Comparison of ENCODE assay signal across 12 cellular contexts in genomic region chr6:30780642-30780920, GRCh38. TPM values are rescaled to one million over a fixed set of nuclear protein-coding genes. Genes with fewer than 3 reads are reported as not detected.
DNase-seq lines count a peak whose midpoint lies in the region; ATAC-seq and TF ChIP-seq lines count a peak whose summit lies in the region.
"Had no signal": no experiment of that assay in that cellular context is flagged by ENCODE, and none has a peak within 500 bp of the region (broad histone marks: within the 10 kb centered on the region; RNA-seq: fewer than 3 reads in every experiment).

No MANE protein-coding gene starts in this region.

- H3K4me3 ChIP-seq in muscle layer of duodenum (ENCODE audit: low read depth in 1 of 2, low read length in 2 of 2): no peak overlapping the region
- no peak overlapping the region for H3K4me3 ChIP-seq in transverse colon
- H3K4me3 ChIP-seq: GM12878 had no signal

- ATAC-seq in HG02759 (IDR thresholded peaks at IDR 0.05; ENCODE audit: unreplicated experiment): no peak
- ATAC-seq: activated T-cell treated with anti-CD3 and anti-CD28 coated beads, Interleukin-2, amount 50 U/mL, for 4 hours; GM12878 had no signal

- peaks cover 0 to 14% of the 10 kb centered on the region in 2 donors for H3K36me3 ChIP-seq in muscle layer of duodenum (ENCODE audit: control insufficient read depth in 1 of 2, insufficient read depth in 2 of 2, low read length in 2 of 2)
- no peaks in the 10 kb centered on the region for H3K36me3 ChIP-seq in transverse colon
- H3K36me3 ChIP-seq: WERI-Rb-1 had no signal

- H3K4me1 ChIP-seq in muscle layer of duodenum (ENCODE audit: control insufficient read depth in 1 of 2, insufficient read depth in 2 of 2, low read length in 2 of 2): peaks cover 20 to 23% of the 10 kb centered on the region in 2 donors
- peaks cover 25 to 67% (median 54%) of the 10 kb centered on the region in 4 donors for H3K4me1 ChIP-seq in transverse colon

- no peaks in the 10 kb centered on the region for H3K9me3 Mint-ChIP-seq in activated naive CD4-positive, alpha-beta T cell treated with anti-CD3 and anti-CD28 coated beads, Interleukin-2, amount 50 U/mL, for 24 hours
- H3K9me3 Mint-ChIP-seq in activated naive CD4-positive, alpha-beta T cell treated with anti-CD3 and anti-CD28 coated beads, Interleukin-2, amount 10 ng/mL, durations not matched to agents 7 days and 5 days: no peaks in the 10 kb centered on the region
- H3K9me3 Mint-ChIP-seq in brain: peaks cover 3 to 17% (median 12%) of the 10 kb centered on the region in 5 experiments

- intact Hi-C loops in transverse colon (cut with DNase I; ENCODE audit: low total_unique reads): no loop called here

- H3K27me3 ChIP-seq in muscle layer of duodenum (ENCODE audit: low read depth, low read length): no peaks in the 10 kb centered on the region
- no peaks in the 10 kb centered on the region for H3K27me3 ChIP-seq in transverse colon

- CTCF ChIA-PET in activated naive CD4-positive, alpha-beta T cell treated with anti-CD3 and anti-CD28 coated beads, Interleukin-2, amount 10 ng/mL, durations not matched to agents 7 days and 5 days (lab: Charles Lee): no interaction called here

- H3K4me3 Mint-ChIP-seq in activated naive CD4-positive, alpha-beta T cell treated with anti-CD3 and anti-CD28 coated beads, Interleukin-2, amount 50 U/mL, for 24 hours: no peak overlapping the region
- H3K4me3 Mint-ChIP-seq in activated naive CD4-positive, alpha-beta T cell treated with anti-CD3 and anti-CD28 coated beads, Interleukin-2, amount 10 ng/mL, durations not matched to agents 7 days and 5 days: no peak overlapping the region
- H3K4me3 Mint-ChIP-seq in brain: peak overlapping the region in 3 of 5 experiments; percentile 35 to 56 (median 46)
- H3K4me3 Mint-ChIP-seq: activated T-cell treated with anti-CD3 and anti-CD28 coated beads, Interleukin-2, amount 50 U/mL, for 4 hours had no signal

- H3K27ac ChIP-seq in muscle layer of duodenum (ENCODE audit: low read length) (peak overlapping the region; percentile 69), transverse colon (peak overlapping the region; percentile 86 to 93 (median 90))
- H3K27ac ChIP-seq: WERI-Rb-1 had no signal

- no peaks in the 10 kb centered on the region for H3K36me3 Mint-ChIP-seq in activated naive CD4-positive, alpha-beta T cell treated with anti-CD3 and anti-CD28 coated beads, Interleukin-2, amount 50 U/mL, for 24 hours
- peaks cover 5% of the 10 kb centered on the region for H3K36me3 Mint-ChIP-seq in activated naive CD4-positive, alpha-beta T cell treated with anti-CD3 and anti-CD28 coated beads, Interleukin-2, amount 10 ng/mL, durations not matched to agents 7 days and 5 days
- no peaks in the 10 kb centered on the region for H3K36me3 Mint-ChIP-seq in brain

- no peak for DNase-seq in activated naive CD4-positive, alpha-beta T cell treated with anti-CD3 and anti-CD28 coated beads, Interleukin-2, amount 10 ng/mL, durations not matched to agents 7 days and 5 days
- no peak for DNase-seq in transverse colon
- no peak for DNase-seq in DMS79 (lab: John Stamatoyannopoulos, UW)
- no peak for DNase-seq in stimulated activated CD4-positive, alpha-beta T cell treated with anti-CD3 and anti-CD28 coated beads, Interleukin-2, amount 100 ng/mL, for 48 hours
- DNase-seq: activated T-cell treated with anti-CD3 and anti-CD28 coated beads, Interleukin-2, amount 50 U/mL, for 4 hours; retina; WERI-Rb-1 had no signal

- no peaks in the 10 kb centered on the region for H3K27me3 Mint-ChIP-seq in activated naive CD4-positive, alpha-beta T cell treated with anti-CD3 and anti-CD28 coated beads, Interleukin-2, amount 50 U/mL, for 24 hours
- peaks cover 20% of the 10 kb centered on the region for H3K27me3 Mint-ChIP-seq in activated naive CD4-positive, alpha-beta T cell treated with anti-CD3 and anti-CD28 coated beads, Interleukin-2, amount 10 ng/mL, durations not matched to agents 7 days and 5 days
- H3K27me3 Mint-ChIP-seq in brain: peaks cover 2% of the 10 kb centered on the region

- no peak for TF ChIP-seq POLR2A in transverse colon (IDR thresholded peaks at IDR 0.05)

- TF ChIP-seq CTCF in brain (conservative IDR thresholded peaks at IDR 0.05) (no peak), transverse colon (IDR thresholded peaks at IDR 0.05) (no peak)

- in situ Hi-C loops in transverse colon (cut with MboI; ENCODE audit: low pct_ligation_motif_present in 1 of 4, low pct_unique_long_range_greater_than_20kb in 1 of 4, low sequenced_read_pairs in 3 of 4): no loop called here

- H3K9me3 ChIP-seq in muscle layer of duodenum (ENCODE audit: control insufficient read depth in 1 of 2, low read length in 2 of 2) (no peaks in the 10 kb centered on the region), transverse colon (no peaks in the 10 kb centered on the region)

- H3K4me1 Mint-ChIP-seq in activated naive CD4-positive, alpha-beta T cell treated with anti-CD3 and anti-CD28 coated beads, Interleukin-2, amount 50 U/mL, for 24 hours: peaks cover 63% of the 10 kb centered on the region
- H3K4me1 Mint-ChIP-seq in activated naive CD4-positive, alpha-beta T cell treated with anti-CD3 and anti-CD28 coated beads, Interleukin-2, amount 10 ng/mL, durations not matched to agents 7 days and 5 days: peaks cover 73% of the 10 kb centered on the region
- H3K4me1 Mint-ChIP-seq in brain: peaks cover 50% of the 10 kb centered on the region

- peak overlapping the region; percentile 60 for H3K27ac Mint-ChIP-seq in activated naive CD4-positive, alpha-beta T cell treated with anti-CD3 and anti-CD28 coated beads, Interleukin-2, amount 50 U/mL, for 24 hours
- H3K27ac Mint-ChIP-seq in activated naive CD4-positive, alpha-beta T cell treated with anti-CD3 and anti-CD28 coated beads, Interleukin-2, amount 10 ng/mL, durations not matched to agents 7 days and 5 days: no peak overlapping the region
- H3K27ac Mint-ChIP-seq in brain: peak overlapping the region in 4 of 5 experiments; percentile 98 to 99 (median 99)

- 84 to 93% methylated on average over 1 of the region's 1 CpG for WGBS in transverse colon (ENCODE audit: low coverage in 1 of 2), 2 donors

- TF ChIP-seq EP300 in transverse colon (IDR thresholded peaks at IDR 0.05; ENCODE audit: low read depth): no peak

RNA-seq across cellular contexts. Expression of gene IER3, which starts 36.2 kb away (rescaled TPM):
- 3.8 TPM for polyA plus RNA-seq in brain (ENCODE audit: insufficient read depth, low read depth, low replicate concordance)
- total RNA-seq in transverse colon: 100 to 1,000 TPM in 1 of 4 donors, 10 to 100 TPM in 3; 21.1 to 100 (median 84.6) TPM

RNA-seq across cellular contexts. Expression of gene FLOT1, which starts 38.1 kb away (rescaled TPM):
- polyA plus RNA-seq in brain (ENCODE audit: insufficient read depth, low read depth, low replicate concordance): 231 TPM
- 100 to 1,000 TPM; 123 to 146 (median 139) TPM for total RNA-seq in transverse colon

Comparison
In these comparisons a context has a peak if more than half of its experiments do, and no peak if none do; other contexts are left out.
1. H3K4me3 Mint-ChIP-seq: peak in brain (3 of 5); none in activated naive CD4-positive, alpha-beta T cell treated with anti-CD3 and anti-CD28 coated beads, Interleukin-2, amount 50 U/mL, for 24 hours (single experiment) and activated naive CD4-positive, alpha-beta T cell treated with anti-CD3 and anti-CD28 coated beads, Interleukin-2, amount 10 ng/mL, durations not matched to agents 7 days and 5 days (single experiment).